ENCODE assay signal across 8 cellular contexts in the genomic region with DNA sequence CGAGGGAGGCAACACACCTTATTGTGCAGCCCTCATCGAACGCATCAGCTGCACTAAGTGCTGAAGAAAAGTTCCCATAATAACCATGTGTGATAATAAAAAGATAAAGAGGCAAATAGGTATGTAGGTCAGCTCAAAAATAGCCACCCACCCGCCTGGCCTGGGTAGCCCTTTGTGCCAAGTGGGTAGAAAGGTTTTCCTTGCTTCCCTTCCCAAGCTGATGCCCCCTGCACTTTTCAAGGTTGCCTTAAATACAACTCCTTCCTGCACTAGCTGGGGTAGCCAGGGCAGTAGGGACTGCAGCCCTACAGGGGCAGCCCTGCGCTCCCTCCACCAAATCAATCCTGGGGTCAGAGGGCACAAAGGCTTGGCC. TPM values are rescaled to one million over a fixed set of nuclear protein-coding genes. Genes with fewer than 3 reads are reported as not detected.
A peak's percentile ranks its signal among the peaks of the same experiment; 100 is the strongest.
DNase-seq lines count a peak whose midpoint lies in the region; ATAC-seq and TF ChIP-seq lines count a peak whose summit lies in the region.

No MANE protein-coding gene starts in this region.

- no peaks in the 10 kb centered on the region for H3K36me3 ChIP-seq in SU-DHL-6 (ENCODE audit: low read length)
- H3K36me3 ChIP-seq in psoas muscle (ENCODE audit: insufficient read depth in 1 of 2, low read depth in 1 of 2): no peaks in the 10 kb centered on the region

- peak overlapping the region; percentile 57 for H2AFZ ChIP-seq in SU-DHL-6 (ENCODE audit: low read depth, low read length, severe bottlenecking)

- peaks cover 2% of the 10 kb centered on the region for H3K27me3 Mint-ChIP-seq in glutamatergic neuron (ENCODE audit: unreplicated experiment)

- ATAC-seq in psoas muscle: peak; percentile 21 to 60 (median 53)
- ATAC-seq in HG02970 (IDR thresholded peaks at IDR 0.05; ENCODE audit: low FRiP score, unreplicated experiment): no peak

- intact Hi-C loops in psoas muscle (cut with DNase I): no loop called here

- peak overlapping the region; percentile 83 for H3K4me3 Mint-ChIP-seq in glutamatergic neuron (ENCODE audit: unreplicated experiment)

- no peak for DNase-seq in glutamatergic neuron
- no peak for DNase-seq in psoas muscle
- no peak for DNase-seq in ureter (ENCODE audit: low spot score)
- DNase-seq in NCI-H1436 (lab: John Stamatoyannopoulos, UW): no peak
- DNase-seq in DMS53 treated with DMSO at 0.1 percent for 48 hours (lab: John Stamatoyannopoulos, UW; ENCODE audit: unreplicated experiment): no peak

- H3K27me3 ChIP-seq in SU-DHL-6 (ENCODE audit: low read length) (no peaks in the 10 kb centered on the region), psoas muscle (ENCODE audit: insufficient read depth in 3 of 3, low read length in 2 of 3) (no peaks in the 10 kb centered on the region)

- no peaks in the 10 kb centered on the region for H3K79me2 ChIP-seq in SU-DHL-6 (ENCODE audit: insufficient read depth, low read length)

- WGBS in psoas muscle, 3 donors: 16 to 30% (median 17%) methylated on average over 5 of the region's 5 CpGs

- H3K36me3 Mint-ChIP-seq in glutamatergic neuron (ENCODE audit: unreplicated experiment): no peaks in the 10 kb centered on the region

- peaks cover 53% of the 10 kb centered on the region for H3K4me1 ChIP-seq in psoas muscle

- no peaks in the 10 kb centered on the region for H4K20me1 ChIP-seq in SU-DHL-6 (ENCODE audit: low read depth, low read length)

- peak overlapping the region; percentile 98 for H3K27ac Mint-ChIP-seq in glutamatergic neuron (ENCODE audit: unreplicated experiment)

- peaks cover 12% of the 10 kb centered on the region for H3K9me3 Mint-ChIP-seq in glutamatergic neuron (ENCODE audit: unreplicated experiment)

- H3K4me2 ChIP-seq in SU-DHL-6 (ENCODE audit: low read depth, low read length, poor library complexity, severe bottlenecking): peak overlapping the region; percentile 81

- H3K4me1 Mint-ChIP-seq in glutamatergic neuron (ENCODE audit: low read depth, unreplicated experiment): peaks cover 35% of the 10 kb centered on the region

- peak overlapping the region; percentile 56 for H3K9ac ChIP-seq in SU-DHL-6 (ENCODE audit: low read length)

- H3F3A ChIP-seq in SU-DHL-6 (ENCODE audit: insufficient read depth): peaks cover 17% of the 10 kb centered on the region

- no peaks in the 10 kb centered on the region for H3K9me3 ChIP-seq in SU-DHL-6 (ENCODE audit: insufficient read depth, low read length)
- H3K9me3 ChIP-seq in psoas muscle: no peaks in the 10 kb centered on the region

- TF ChIP-seq CTCF in SU-DHL-6 (IDR thresholded peaks at IDR 0.05; ENCODE audit: insufficient read depth, low read length, poor library complexity, severe bottlenecking) (no peak), glutamatergic neuron (IDR thresholded peaks at IDR 0.05; ENCODE audit: partially characterized antibody, unreplicated experiment) (no peak), psoas muscle (IDR thresholded peaks at IDR 0.05) (no peak)

- peak overlapping the region; percentile 61; the same call in 1 of the 2 replicates for H3K4me3 ChIP-seq in GM08714 (ENCODE audit: low read length)
- H3K4me3 ChIP-seq in SU-DHL-6 (ENCODE audit: insufficient read depth, low read length, poor library complexity, severe bottlenecking): peak overlapping the region; percentile 51
- peak overlapping the region; percentile 65 for H3K4me3 ChIP-seq in psoas muscle

- H3K27ac ChIP-seq in SU-DHL-6 (ENCODE audit: low read depth, low read length) (peak overlapping the region; percentile 86), psoas muscle (peak overlapping the region; percentile 91)

- H3K9me2 ChIP-seq in SU-DHL-6 (replicated peaks; ENCODE audit: insufficient read depth, low read length): no peaks in the 10 kb centered on the region

RNA-seq across cellular contexts. Expression of a gene that starts 13.5 kb away (rescaled TPM):
- total RNA-seq in glutamatergic neuron (ENCODE audit: unreplicated experiment) (153 TPM), psoas muscle (100 to 1,000 TPM in 1 of 4 donors, 10 to 100 TPM in 3; 16.1 to 220 (median 65.4) TPM), ureter (525 TPM)
- polyA plus RNA-seq in psoas muscle: 100 to 1,000 TPM; 114 to 744 (median 487) TPM

RNA-seq across cellular contexts. Expression of a gene that starts 44.1 kb away (rescaled TPM):
- 33.3 TPM for total RNA-seq in glutamatergic neuron (ENCODE audit: unreplicated experiment)
- total RNA-seq in psoas muscle: 10 to 100 TPM; 15.3 to 22.4 (median 19.4) TPM
- polyA plus RNA-seq in psoas muscle: 10 to 100 TPM; 17.9 to 37.0 (median 19.3) TPM
- total RNA-seq in ureter: 39.3 TPM

RNA-seq across cellular contexts. Expression of a gene that starts 44.4 kb away (rescaled TPM):
- total RNA-seq in glutamatergic neuron (ENCODE audit: unreplicated experiment) (37.0 TPM), psoas muscle (100 to 1,000 TPM in 3 of 4 donors, 10 to 100 TPM in 1; 80.3 to 144 (median 119) TPM), ureter (134 TPM)
- polyA plus RNA-seq in psoas muscle: 100 to 1,000 TPM in 2 of 3 donors, 10 to 100 TPM in 1; 60.1 to 184 (median 167) TPM
